8 cellular contexts compared by ENCODE assay signal in genomic region chr3:123202451-123202850, GRCh38. TPM values are rescaled to one million over a fixed set of nuclear protein-coding genes. Genes with fewer than 3 reads are reported as not detected.
DNase-seq lines count a peak whose midpoint lies in the region; ATAC-seq and TF ChIP-seq lines count a peak whose summit lies in the region.

No MANE protein-coding gene starts in this region.

- no peak for TF ChIP-seq CTCF in natural killer cell (IDR thresholded peaks at IDR 0.05)

- H3K27ac Mint-ChIP-seq in T-helper 1 cell treated with Interleukin-12 subunit alpha and Interleukin-12 subunit beta and Interleukin-4 antibody, amounts not matched to agents 30 μg/mL and 1 μg/mL, for 36 hours: peak overlapping the region; percentile 96
- H3K27ac Mint-ChIP-seq in natural killer cell: peak overlapping the region; percentile 96 to 98

- DNase-seq in T-helper 1 cell (no peak), OCI-M1 (lab: John Stamatoyannopoulos, UW) (peak; percentile 38), natural killer cell (no peak), NCI-H1048 (lab: John Stamatoyannopoulos, UW) (no peak), anterior cingulate cortex (lab: John Stamatoyannopoulos, UW) (no peak), OCI-M2 (lab: John Stamatoyannopoulos, UW; ENCODE audit: unreplicated experiment) (no peak)

- H3K36me3 Mint-ChIP-seq in T-helper 1 cell treated with Interleukin-12 subunit alpha and Interleukin-12 subunit beta and Interleukin-4 antibody, amounts not matched to agents 30 μg/mL and 1 μg/mL, for 36 hours (ENCODE audit: low read depth): peaks cover 6% of the 10 kb centered on the region
- H3K36me3 Mint-ChIP-seq in natural killer cell: no peaks in the 10 kb centered on the region

- no peaks in the 10 kb centered on the region for H3K27me3 Mint-ChIP-seq in T-helper 1 cell treated with Interleukin-12 subunit alpha and Interleukin-12 subunit beta and Interleukin-4 antibody, amounts not matched to agents 30 μg/mL and 1 μg/mL, for 36 hours (ENCODE audit: low read depth)
- peaks cover 0 to 3% of the 10 kb centered on the region in 2 donors for H3K27me3 Mint-ChIP-seq in natural killer cell (ENCODE audit: low read depth in 2 of 2)

- peaks cover 10% of the 10 kb centered on the region for H3K4me1 ChIP-seq in ectodermal cell (ENCODE audit: control insufficient read depth, insufficient read depth, low read length)

- no peaks in the 10 kb centered on the region for H3K9me3 Mint-ChIP-seq in T-helper 1 cell treated with Interleukin-12 subunit alpha and Interleukin-12 subunit beta and Interleukin-4 antibody, amounts not matched to agents 30 μg/mL and 1 μg/mL, for 36 hours
- no peaks in the 10 kb centered on the region for H3K9me3 Mint-ChIP-seq in natural killer cell

- H3K4me3 Mint-ChIP-seq in T-helper 1 cell treated with Interleukin-12 subunit alpha and Interleukin-12 subunit beta and Interleukin-4 antibody, amounts not matched to agents 30 μg/mL and 1 μg/mL, for 36 hours: peak overlapping the region; percentile 86
- H3K4me3 Mint-ChIP-seq in natural killer cell: peak overlapping the region; percentile 95

- H3K4me1 Mint-ChIP-seq in T-helper 1 cell treated with Interleukin-12 subunit alpha and Interleukin-12 subunit beta and Interleukin-4 antibody, amounts not matched to agents 30 μg/mL and 1 μg/mL, for 36 hours (ENCODE audit: low read depth): peaks cover 19% of the 10 kb centered on the region
- peaks cover 22 to 26% of the 10 kb centered on the region in 2 donors for H3K4me1 Mint-ChIP-seq in natural killer cell

- no peak overlapping the region for H3K27ac ChIP-seq in ectodermal cell (ENCODE audit: insufficient read depth, low read depth, low read length, poor library complexity, severe bottlenecking)

- intact Hi-C loops in natural killer cell (cut with micrococcal nuclease): loop anchor here (5.0 kb wide), 3 partner anchors 410 to 640 kb away; partner anchors contain the start of genes DTX3L, HSPBAP1, PARP14 and PARP9

- WGBS in ectodermal cell, 2 experiments: 5% methylated on average over 7 of the region's 7 CpGs

- ATAC-seq in natural killer cell: no peak

- no peaks in the 10 kb centered on the region for H3K36me3 ChIP-seq in ectodermal cell (ENCODE audit: control insufficient read depth, insufficient read depth, low read length)

- no peaks in the 10 kb centered on the region for H3K27me3 ChIP-seq in ectodermal cell (ENCODE audit: control insufficient read depth, insufficient read depth, low read length, poor library complexity, severe bottlenecking)

- H3K9me3 ChIP-seq in ectodermal cell (ENCODE audit: control insufficient read depth, low read length): no peaks in the 10 kb centered on the region

- peak overlapping the region; percentile 98 for H3K4me3 ChIP-seq in ectodermal cell (ENCODE audit: insufficient read depth, low read depth, low read length)

RNA-seq across cellular contexts. Expression of gene SEC22A, which starts 0.7 kb away (rescaled TPM):
- 17.2 TPM for polyA plus RNA-seq in ectodermal cell (2013, experiment 1 of 4)
- polyA plus RNA-seq in ectodermal cell (2013, experiment 2 of 4): 17.4 TPM
- 18.3 TPM for polyA plus RNA-seq in ectodermal cell (2013, experiment 3 of 4)
- 18.5 TPM for polyA plus RNA-seq in ectodermal cell (2013, experiment 4 of 4)
- total RNA-seq in natural killer cell: 10 to 100 TPM; 16.4 to 21.2 (median 17.0) TPM
